8 cellular contexts compared by ENCODE assay signal in genomic region chr2:153519260-153519875, GRCh38. TPM values are rescaled to one million over a fixed set of nuclear protein-coding genes. Genes with fewer than 3 reads are reported as not detected.
A peak's percentile ranks its signal among the peaks of the same experiment; 100 is the strongest.
DNase-seq lines count a peak whose midpoint lies in the region; TF ChIP-seq lines count a peak whose summit lies in the region.

No MANE protein-coding gene starts in this region.

- no peaks in the 10 kb centered on the region for H3K9me3 ChIP-seq in breast epithelium
- H3K9me3 ChIP-seq in liver (ENCODE audit: control insufficient read depth in 4 of 4, low read length in 3 of 4): no peaks in the 10 kb centered on the region

- WGBS in liver: 0% methylated on average over 1 of the region's 1 CpG

- peak; percentile 74 for TF ChIP-seq CTCF in 22Rv1 (IDR thresholded peaks at IDR 0.05)
- peak; percentile 60 for TF ChIP-seq CTCF in GM10248 (IDR thresholded peaks at IDR 0.05; ENCODE audit: control extremely low read depth, extremely low read depth, low read depth, missing control alignments)
- peak; percentile 51 to 73 (median 64) for TF ChIP-seq CTCF in breast epithelium (IDR thresholded peaks at IDR 0.05)
- peak; percentile 65 for TF ChIP-seq CTCF in liver (IDR thresholded peaks at IDR 0.05; ENCODE audit: low read depth, low read length, missing input control)

- CTCF ChIA-PET in GM10248 (lab: Yijun Ruan, JAX): interaction anchor here (0.7 to 4.7 kb wide), 9 partner anchors 9 to 777 kb away, joined by 3 to 21 read pairs (median 4); no protein-coding TSS in a partner anchor

- H3K36me3 ChIP-seq in breast epithelium (no peaks in the 10 kb centered on the region), liver (ENCODE audit: control insufficient read depth in 4 of 4, insufficient read depth in 3 of 4, low read depth in 1 of 4, low read length in 3 of 4) (no peaks in the 10 kb centered on the region)

- no peak for TF ChIP-seq POLR2A in breast epithelium (IDR thresholded peaks at IDR 0.05)

- peak; percentile 22 for DNase-seq in GM10248 (ENCODE audit: extremely low spot score)
- DNase-seq in MV-4-11 (lab: John Stamatoyannopoulos, UW): peak; percentile 27
- peak; percentile 44 for DNase-seq in T-helper 9 cell
- DNase-seq in breast epithelium (ENCODE audit: low spot score in 2 of 2): no peak
- peak; percentile 8 to 24 for DNase-seq in stimulated activated CD8-positive, alpha-beta memory T cell treated with anti-CD3 and anti-CD28 coated beads, Interleukin-2, amount 100 ng/mL, for 1 hour (ENCODE audit: low read depth in 2 of 2)
- DNase-seq in occipital lobe (lab: John Stamatoyannopoulos, UW): no peak

- peak; percentile 79 to 84 for TF ChIP-seq RAD21 in liver (IDR thresholded peaks at IDR 0.05)

- H3K27ac ChIP-seq in 22Rv1 (no peak overlapping the region), breast epithelium (no peak overlapping the region), liver (ENCODE audit: low read depth in 1 of 2, low read length in 2 of 2) (no peak overlapping the region)

- POLR2A ChIA-PET in GM10248 (lab: Yijun Ruan, JAX): no interaction called here

- no peaks in the 10 kb centered on the region for H3K4me1 ChIP-seq in breast epithelium
- H3K4me1 ChIP-seq in liver (ENCODE audit: control insufficient read depth in 4 of 4, insufficient read depth in 4 of 4, low read length in 3 of 4): no peaks in the 10 kb centered on the region

- no peak overlapping the region for H3K4me3 ChIP-seq in breast epithelium
- H3K4me3 ChIP-seq in liver (ENCODE audit: low read depth in 1 of 3, low read length in 3 of 3): no peak overlapping the region

- H3K27me3 ChIP-seq in breast epithelium: no peaks in the 10 kb centered on the region
- H3K27me3 ChIP-seq in liver (ENCODE audit: control insufficient read depth in 4 of 4, insufficient read depth in 4 of 4, low read length in 3 of 4): no peaks in the 10 kb centered on the region

- intact Hi-C loops in breast epithelium (cut with DNase I; ENCODE audit: low total_unique reads): loop anchor here (5.0 kb wide), 1 partner anchor 632 kb away; no protein-coding TSS in a partner anchor

- no peak overlapping the region for H3K9ac ChIP-seq in liver (ENCODE audit: low read depth in 1 of 2, low read length in 2 of 2)

TF ChIP-seq in liver, 16 proteins besides CTCF, POLR2A, EP300 and RAD21:
- TF ChIP-seq SP1 (IDR thresholded peaks at IDR 0.05) (no peak), HNF4A (conservative IDR thresholded peaks at IDR 0.05) (no peak), HNF4G (IDR thresholded peaks at IDR 0.05) (no peak), ZBTB33 (IDR thresholded peaks at IDR 0.05) (no peak), GABPA (IDR thresholded peaks at IDR 0.05 in 1 of 2, conservative IDR thresholded peaks at IDR 0.05 in 1 of 2) (no peak), YY1 (IDR thresholded peaks at IDR 0.05) (no peak), NR2F2 (IDR thresholded peaks at IDR 0.05) (no peak), TAF1 (conservative IDR thresholded peaks at IDR 0.05) (no peak)
- TF ChIP-seq, protein P1, sequence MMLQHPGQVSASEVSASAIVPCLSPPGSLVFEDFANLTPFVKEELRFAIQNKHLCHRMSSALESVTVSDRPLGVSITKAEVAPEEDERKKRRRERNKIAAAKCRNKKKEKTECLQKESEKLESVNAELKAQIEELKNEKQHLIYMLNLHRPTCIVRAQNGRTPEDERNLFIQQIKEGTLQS (IDR thresholded peaks at IDR 0.05): no peak

RNA-seq across cellular contexts. Expression of gene RPRM, which starts 40.8 kb away (rescaled TPM):
- total RNA-seq in breast epithelium (1 to 10 TPM in 1 of 3 donors, not detected in 2; 4.0 TPM), liver (not detected), occipital lobe (95.9 TPM)
- not detected for polyA plus RNA-seq in liver

Comparison
In these comparisons a context has a peak if more than half of its experiments do, and no peak if none do; other contexts are left out.
1. DNase-seq: peak in GM10248 (single experiment), MV-4-11 (single experiment), T-helper 9 cell (single experiment) and stimulated activated CD8-positive, alpha-beta memory T cell treated with anti-CD3 and anti-CD28 coated beads, Interleukin-2, amount 100 ng/mL, for 1 hour (2 of 2); none in breast epithelium (0 of 2) and occipital lobe (single experiment).
2. RNA of gene RPRM, which starts 40.8 kb away (total RNA-seq): 95.9 TPM in occipital lobe (single experiment); 4.0 TPM in breast epithelium and not detected in liver; every median in the first group is over 10 times any median in the second.
3. Peak in every context shown above with its lines, with median percentiles within 50 percentile points of each other: CTCF ChIP-seq.